In the genomic region with DNA sequence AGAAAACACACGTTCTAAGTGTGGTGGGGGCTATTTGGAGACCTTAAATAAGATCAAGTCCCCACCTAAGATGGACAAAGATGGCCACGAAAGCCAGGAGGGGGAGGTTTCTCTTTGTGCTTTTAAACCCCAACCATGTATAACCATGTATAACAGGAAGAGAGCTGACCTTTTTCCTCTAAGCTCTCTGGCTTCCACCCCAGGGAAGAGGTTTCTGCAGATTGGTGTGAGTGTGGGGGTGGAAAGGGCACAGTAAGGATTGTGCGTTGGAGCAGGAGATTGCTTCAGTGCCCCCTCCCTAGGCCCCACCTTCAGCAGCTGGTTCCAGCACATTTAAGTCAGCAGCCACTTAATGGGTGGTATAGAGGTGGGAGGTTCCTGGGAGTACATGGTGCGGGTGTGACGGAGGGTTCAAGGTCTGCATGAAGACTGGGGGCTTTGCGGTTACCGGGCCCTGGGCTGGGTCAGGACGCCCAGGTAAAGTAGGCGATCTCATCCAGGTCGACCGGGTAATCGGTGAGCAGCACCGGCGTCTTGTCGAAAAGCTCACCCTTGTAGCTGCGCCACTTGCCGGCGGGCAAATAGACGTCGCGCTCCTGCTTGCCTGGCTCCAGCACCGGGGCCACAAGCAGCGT, we compare ENCODE assay signal across 24 cellular contexts. TPM values are rescaled to one million over a fixed set of nuclear protein-coding genes. Genes with fewer than 3 reads are reported as not detected.
DNase-seq lines count a peak whose midpoint lies in the region; ATAC-seq, FAIRE-seq and TF ChIP-seq lines count a peak whose summit lies in the region.
"Had no signal": no experiment of that assay in that cellular context is flagged by ENCODE, and none has a peak within 500 bp of the region (broad histone marks: within the 10 kb centered on the region; RNA-seq: fewer than 3 reads in every experiment).

No MANE protein-coding gene starts in this region.

- no peak for TF ChIP-seq POLR2A in HepG2 (IDR thresholded peaks at IDR 0.05; ENCODE audit: insufficient read depth in 1 of 2, low read depth in 2 of 2, low read length in 2 of 2)
- TF ChIP-seq POLR2A in suprapubic skin (IDR thresholded peaks at IDR 0.05) = no peak
- no peak for TF ChIP-seq POLR2A in H54 (IDR thresholded peaks at IDR 0.05; ENCODE audit: low read depth, low read length)

- H3K36me3 Mint-ChIP-seq in endothelial cell (ENCODE audit: low read depth, unreplicated experiment) = peaks cover 71% of the 10 kb centered on the region
- peaks cover 31% of the 10 kb centered on the region for H3K36me3 Mint-ChIP-seq in neural progenitor cell

- H3K27ac ChIP-seq in liver (ENCODE audit: low read depth in 1 of 2, low read length in 2 of 2) (peak overlapping the region; percentile 22 to 30), HepG2 (ENCODE audit: extremely low read length, insufficient read depth, low read length) (no peak overlapping the region), neural progenitor cell (no peak overlapping the region), suprapubic skin (no peak overlapping the region)
- H3K27ac ChIP-seq: HL-60, tibial artery had no signal

- ATAC-seq in HepG2 = no peak
- ATAC-seq in GM21367 (IDR thresholded peaks at IDR 0.05; ENCODE audit: unreplicated experiment) = no peak
- ATAC-seq in GM19467 (IDR thresholded peaks at IDR 0.05; ENCODE audit: unreplicated experiment) = no peak
- ATAC-seq: left colon had no signal

- TF ChIP-seq EP300 in HepG2 (IDR thresholded peaks at IDR 0.05; ENCODE audit: low read depth in 2 of 2, low read length in 2 of 2) (no peak), HepG2 (CRISPR knock-in tag; IDR thresholded peaks at IDR 0.05; ENCODE audit: borderline replicate concordance) (no peak), suprapubic skin (IDR thresholded peaks at IDR 0.05) (no peak)

- H3K9ac ChIP-seq in liver (ENCODE audit: low read depth in 1 of 2, low read length in 2 of 2) (no peak overlapping the region), HepG2 (ENCODE audit: insufficient read depth, low read depth, low read length) (no peak overlapping the region), neural progenitor cell (no peak overlapping the region)
- H3K9ac ChIP-seq: SK-N-SH had no signal

- TF ChIP-seq RAD21 in liver (IDR thresholded peaks at IDR 0.05) (peak in 1 of 2 donors; percentile 22), HepG2 (CRISPR knock-in tag; IDR thresholded peaks at IDR 0.05) (no peak)

- 70% methylated on average over 23 of the region's 23 CpGs for WGBS in liver
- WGBS in HepG2 (ENCODE audit: low lambda C conversion rate) = 96% methylated on average over 17 of the region's 23 CpGs
- 63% methylated on average over 23 of the region's 23 CpGs for WGBS in suprapubic skin

- H4K20me1 ChIP-seq in HepG2 (ENCODE audit: insufficient read depth, low read length) (no peaks in the 10 kb centered on the region), neural progenitor cell (ENCODE audit: low read depth) (peaks cover 4% of the 10 kb centered on the region)

- FAIRE-seq in HepG2 (lab: Jason Lieb, UNC) (no peak), H54 (lab: Jason Lieb, UNC) (no peak)
- FAIRE-seq: GM12891 had no signal

- intact Hi-C loops in HepG2 (cut with micrococcal nuclease; ENCODE audit: unreplicated experiment) = no loop called here

- H3K4me3 ChIP-seq in liver (ENCODE audit: low read depth in 1 of 3, low read length in 3 of 3) (no peak overlapping the region), HepG2 (replicated peaks in 1 of 3; ENCODE audit: insufficient read depth in 1 of 3, low read depth in 2 of 3, low read length in 3 of 3) (no peak overlapping the region), neural progenitor cell (no peak overlapping the region), suprapubic skin (peak overlapping the region; percentile 43)
- H3K4me3 ChIP-seq: tibial artery had no signal

- CTCF ChIA-PET in HepG2 (lab: Yijun Ruan, JAX; ENCODE audit: low intra/inter-chr PET ratio, low total read pairs) = no interaction called here

- H3K27me3 ChIP-seq in liver (ENCODE audit: control insufficient read depth in 4 of 4, insufficient read depth in 4 of 4, low read length in 3 of 4) (no peaks in the 10 kb centered on the region), HepG2 (ENCODE audit: control insufficient read depth in 1 of 2, insufficient read depth in 2 of 2, low read length in 2 of 2) (no peaks in the 10 kb centered on the region), neural progenitor cell (peaks cover 29% of the 10 kb centered on the region), suprapubic skin (peaks cover 4% of the 10 kb centered on the region)

- H3K4me1 ChIP-seq in liver (ENCODE audit: control insufficient read depth in 4 of 4, insufficient read depth in 4 of 4, low read length in 3 of 4) = peaks cover 9 to 50% (median 38%) of the 10 kb centered on the region in 4 donors
- H3K4me1 ChIP-seq in HepG2 (ENCODE audit: insufficient read depth, low read length) = peaks cover 40% of the 10 kb centered on the region
- no peaks in the 10 kb centered on the region for H3K4me1 ChIP-seq in neural progenitor cell
- peaks cover 26% of the 10 kb centered on the region for H3K4me1 ChIP-seq in suprapubic skin
- H3K4me1 ChIP-seq: tibial artery had no signal

- H3K9me3 ChIP-seq in liver (ENCODE audit: control insufficient read depth in 4 of 4, low read length in 3 of 4) = no peaks in the 10 kb centered on the region
- peaks cover 6% of the 10 kb centered on the region; the same call in 1 of the 2 replicates for H3K9me3 ChIP-seq in HepG2 (ENCODE audit: low read length)
- H3K9me3 ChIP-seq in neural progenitor cell (ENCODE audit: low read depth) = no peaks in the 10 kb centered on the region
- H3K9me3 ChIP-seq in suprapubic skin = no peaks in the 10 kb centered on the region
- H3K9me3 ChIP-seq: SK-N-SH had no signal

- no TSS peak for BruUV-seq in HepG2 (replicated peaks; lab: Mats Ljungman, UMichigan)

- no peaks in the 10 kb centered on the region for H3F3A ChIP-seq in neural progenitor cell (ENCODE audit: low read depth)

- peaks cover 14% of the 10 kb centered on the region for H3K9me3 Mint-ChIP-seq in endothelial cell (ENCODE audit: unreplicated experiment)
- H3K9me3 Mint-ChIP-seq in neural progenitor cell = peaks cover 25% of the 10 kb centered on the region
- H3K9me3 Mint-ChIP-seq: activated T-cell treated with anti-CD3 and anti-CD28 coated beads, Interleukin-2, amount 50 U/mL, for 4 hours; CD8-positive, alpha-beta memory T cell had no signal

- in situ Hi-C loops in HepG2 (cut with HindIII; ENCODE audit: extremely low pct_ligation_motif_present, low pct_unique_long_range_greater_than_20kb) = no loop called here

- H3K79me2 ChIP-seq in HepG2 (ENCODE audit: insufficient read depth, low read length) = peaks cover 15% of the 10 kb centered on the region
- H3K79me2 ChIP-seq in neural progenitor cell (ENCODE audit: low read depth) = no peaks in the 10 kb centered on the region

- DNase-seq in HepG2 (ENCODE audit: low spot score) (no peak), endothelial cell (ENCODE audit: low spot score) (no peak), neural progenitor cell (ENCODE audit: low spot score) (no peak), suprapubic skin (ENCODE audit: low spot score in 2 of 2) (no peak), H54 (ENCODE audit: insufficient read length, low spot score) (no peak)
- DNase-seq: ACHN; activated CD4-positive, CD25-positive, alpha-beta regulatory T cell; DMS53; effector CD8-positive, alpha-beta T cell; left colon; NCI-H1436; NCI-H524; nucleus accumbens; SK-N-SH; T-helper 9 cell; tibial artery had no signal

- no peak for TF ChIP-seq CTCF in liver (IDR thresholded peaks at IDR 0.05; ENCODE audit: low read depth, low read length, missing input control)
- no peak for TF ChIP-seq CTCF in HepG2 (CRISPR knock-in tag; IDR thresholded peaks at IDR 0.05)
- no peak for TF ChIP-seq CTCF in endothelial cell (IDR thresholded peaks at IDR 0.05; ENCODE audit: unreplicated experiment)
- no peak for TF ChIP-seq CTCF in neural progenitor cell (IDR thresholded peaks at IDR 0.05)
- no peak for TF ChIP-seq CTCF in suprapubic skin (IDR thresholded peaks at IDR 0.05)

- H3K27me3 Mint-ChIP-seq in endothelial cell (ENCODE audit: unreplicated experiment) (peaks cover 17% of the 10 kb centered on the region), neural progenitor cell (ENCODE audit: insufficient read depth, low read depth) (peaks cover 6% of the 10 kb centered on the region)
- H3K27me3 Mint-ChIP-seq: CD8-positive, alpha-beta memory T cell; IgD-negative memory B cell had no signal

- H2AFZ ChIP-seq in HepG2 (ENCODE audit: low read length) = no peak overlapping the region
- H2AFZ ChIP-seq in neural progenitor cell (replicated peaks) = no peak overlapping the region

- H3K36me3 ChIP-seq in liver (ENCODE audit: control insufficient read depth in 4 of 4, insufficient read depth in 3 of 4, low read depth in 1 of 4, low read length in 3 of 4) (peaks cover 3 to 11% (median 7%) of the 10 kb centered on the region in 4 donors), HepG2 (replicated peaks in 1 of 2; ENCODE audit: control insufficient read depth in 1 of 2, insufficient read depth in 2 of 2, low read length in 2 of 2) (peaks cover 22 to 33% of the 10 kb centered on the region in 2 experiments), neural progenitor cell (no peaks in the 10 kb centered on the region), suprapubic skin (no peaks in the 10 kb centered on the region)

- peaks cover 29% of the 10 kb centered on the region for H3K4me1 Mint-ChIP-seq in endothelial cell (ENCODE audit: unreplicated experiment)
- peaks cover 5% of the 10 kb centered on the region for H3K4me1 Mint-ChIP-seq in neural progenitor cell

- peak overlapping the region; percentile 57 for H3K27ac Mint-ChIP-seq in endothelial cell (ENCODE audit: unreplicated experiment)
- H3K27ac Mint-ChIP-seq in neural progenitor cell = peak overlapping the region; percentile 79
- H3K27ac Mint-ChIP-seq: IgD-negative memory B cell had no signal

- H3K4me2 ChIP-seq in HepG2 (ENCODE audit: low read depth, low read length) (no peak overlapping the region), neural progenitor cell (no peak overlapping the region)
- H3K4me2 ChIP-seq: SK-N-SH had no signal

- peak overlapping the region; percentile 73 for H3K4me3 Mint-ChIP-seq in endothelial cell (ENCODE audit: unreplicated experiment)
- H3K4me3 Mint-ChIP-seq in neural progenitor cell = no peak overlapping the region

- POLR2A ChIA-PET in HepG2 (lab: Yijun Ruan, JAX) = no interaction called here

RNA-seq across cellular contexts. Expression of a gene that starts 6.2 kb away (rescaled TPM):
- total RNA-seq in liver (10 to 100 TPM; 19.0 to 26.6 TPM), HepG2 (2016; rRNA removed; fragmentation: Illumina TruSeq; extraction: Trizol) (14.3 and 22.4 TPM in 2 replicates), endothelial cell (ENCODE audit: unreplicated experiment) (77.0 TPM), neural progenitor cell (ENCODE audit: low replicate concordance) (0.03 and 0.04 TPM in 2 replicates), suprapubic skin (1 to 10 TPM; 5.7 to 8.8 (median 7.3) TPM)
- polyA plus RNA-seq in liver (10 to 100 TPM; 11.4 to 19.5 TPM), HepG2 (2011; rRNA removed) (11.1 and 11.9 TPM in 2 replicates)
- 1.7 and 2.0 TPM in 2 replicates for total RNA-seq in HepG2 (2016; cell fraction: cytosol; rRNA removed; fragmentation: Illumina TruSeq; extraction: Trizol; ENCODE audit: low read depth)
- total RNA-seq in HepG2 (2016; cell fraction: insoluble cytoplasmic fraction; rRNA removed; fragmentation: Illumina TruSeq; extraction: Trizol) = 12.6 and 22.5 TPM in 2 replicates
- total RNA-seq in HepG2 (2016; cell fraction: membrane; rRNA removed; fragmentation: Illumina TruSeq; extraction: Trizol) = 9.5 and 9.9 TPM in 2 replicates
- 28.9 and 34.2 TPM in 2 replicates for total RNA-seq in HepG2 (2016; cell fraction: nucleus; rRNA removed; fragmentation: Illumina TruSeq; extraction: Trizol)
- polyA plus RNA-seq in HepG2 (2011; cell fraction: cytosol; rRNA removed) = 12.3 and 12.9 TPM in 2 replicates
- 10.1 and 11.3 TPM in 2 replicates for polyA plus RNA-seq in HepG2 (2011; cell fraction: nucleus; rRNA removed)
- polyA plus RNA-seq in HepG2 (2012) = 29.5 and 34.5 TPM in 2 replicates
- 1.9 and 2.0 TPM in 2 replicates for polyA plus RNA-seq in HepG2 (2016; cell fraction: cytosol; fragmentation: Illumina TruSeq; extraction: Trizol; ENCODE audit: low read depth)
- 14.7 and 17.6 TPM in 2 replicates for polyA plus RNA-seq in HepG2 (2016; cell fraction: insoluble cytoplasmic fraction; fragmentation: Illumina TruSeq; extraction: Trizol; ENCODE audit: low read depth)
- 4.6 and 5.0 TPM in 2 replicates for polyA plus RNA-seq in HepG2 (2016; cell fraction: membrane; fragmentation: Illumina TruSeq; extraction: Trizol; ENCODE audit: low read depth)
- polyA plus RNA-seq in HepG2 (2016; cell fraction: nucleus; fragmentation: Illumina TruSeq; extraction: Trizol; ENCODE audit: insufficient read depth, low read depth) = 47.4 and 50.2 TPM in 2 replicates
- polyA minus RNA-seq in HepG2 (2011; rRNA and poly(A)+ RNA removed; ENCODE audit: low replicate concordance) = 4.7 and 30.4 TPM in 2 replicates
- 24.9 and 26.6 TPM in 2 replicates for polyA minus RNA-seq in HepG2 (2011; cell fraction: cytosol; rRNA and poly(A)+ RNA removed)
- polyA minus RNA-seq in HepG2 (2011; cell fraction: nucleus; rRNA and poly(A)+ RNA removed) = 5.0 and 6.7 TPM in 2 replicates

RNA-seq across cellular contexts. Expression of a gene that starts 41.1 kb away (rescaled TPM):
- total RNA-seq in liver (10 to 100 TPM in 1 of 2 donors, 1 to 10 TPM in 1; 9.2 to 10.6 TPM), HepG2 (2016; rRNA removed; fragmentation: Illumina TruSeq; extraction: Trizol) (19.9 and 28.0 TPM in 2 replicates), endothelial cell (ENCODE audit: unreplicated experiment) (16.8 TPM), neural progenitor cell (ENCODE audit: low replicate concordance) (23.4 and 33.1 TPM in 2 replicates), suprapubic skin (10 to 100 TPM; 13.2 to 19.7 (median 17.0) TPM)
- polyA plus RNA-seq in liver (10 to 100 TPM; 20.7 to 23.5 TPM), HepG2 (2011; rRNA removed) (19.9 and 24.6 TPM in 2 replicates)
- 10.3 and 10.9 TPM in 2 replicates for total RNA-seq in HepG2 (2016; cell fraction: cytosol; rRNA removed; fragmentation: Illumina TruSeq; extraction: Trizol; ENCODE audit: low read depth)
- total RNA-seq in HepG2 (2016; cell fraction: insoluble cytoplasmic fraction; rRNA removed; fragmentation: Illumina TruSeq; extraction: Trizol) = 19.3 and 30.3 TPM in 2 replicates
- 15.4 and 16.7 TPM in 2 replicates for total RNA-seq in HepG2 (2016; cell fraction: membrane; rRNA removed; fragmentation: Illumina TruSeq; extraction: Trizol)
- 7.0 and 9.3 TPM in 2 replicates for total RNA-seq in HepG2 (2016; cell fraction: nucleus; rRNA removed; fragmentation: Illumina TruSeq; extraction: Trizol)
- polyA plus RNA-seq in HepG2 (2011; cell fraction: cytosol; rRNA removed) = 24.3 and 27.3 TPM in 2 replicates
- 6.9 and 7.0 TPM in 2 replicates for polyA plus RNA-seq in HepG2 (2011; cell fraction: nucleus; rRNA removed)
- 11.3 and 13.8 TPM in 2 replicates for polyA plus RNA-seq in HepG2 (2012)
- 7.8 and 8.4 TPM in 2 replicates for polyA plus RNA-seq in HepG2 (2016; cell fraction: cytosol; fragmentation: Illumina TruSeq; extraction: Trizol; ENCODE audit: low read depth)
- 22.0 and 27.3 TPM in 2 replicates for polyA plus RNA-seq in HepG2 (2016; cell fraction: insoluble cytoplasmic fraction; fragmentation: Illumina TruSeq; extraction: Trizol; ENCODE audit: low read depth)
- 11.0 and 15.4 TPM in 2 replicates for polyA plus RNA-seq in HepG2 (2016; cell fraction: membrane; fragmentation: Illumina TruSeq; extraction: Trizol; ENCODE audit: low read depth)
- 13.5 and 15.5 TPM in 2 replicates for polyA plus RNA-seq in HepG2 (2016; cell fraction: nucleus; fragmentation: Illumina TruSeq; extraction: Trizol; ENCODE audit: insufficient read depth, low read depth)
- 12.3 and 17.3 TPM in 2 replicates for polyA minus RNA-seq in HepG2 (2011; rRNA and poly(A)+ RNA removed; ENCODE audit: low replicate concordance)
- 3.1 and 4.8 TPM in 2 replicates for polyA minus RNA-seq in HepG2 (2011; cell fraction: cytosol; rRNA and poly(A)+ RNA removed)
- polyA minus RNA-seq in HepG2 (2011; cell fraction: nucleus; rRNA and poly(A)+ RNA removed) = 3.5 and 5.1 TPM in 2 replicates

RNA-seq across cellular contexts. Expression of a gene that starts 41.4 kb away (rescaled TPM):
- total RNA-seq in liver = 1 to 10 TPM in 1 of 2 donors, under 1 TPM in 1; 0.17 to 4.1 TPM
- under 1 TPM; 0.13 to 0.24 TPM for polyA plus RNA-seq in liver
- 2.8 and 3.0 TPM in 2 replicates for total RNA-seq in HepG2 (2016; rRNA removed; fragmentation: Illumina TruSeq; extraction: Trizol)
- total RNA-seq in HepG2 (2016; cell fraction: cytosol; rRNA removed; fragmentation: Illumina TruSeq; extraction: Trizol; ENCODE audit: low read depth) = 0.61 and 0.79 TPM in 2 replicates
- total RNA-seq in HepG2 (2016; cell fraction: insoluble cytoplasmic fraction; rRNA removed; fragmentation: Illumina TruSeq; extraction: Trizol) = 2.9 and 3.1 TPM in 2 replicates
- 0.96 and 1.1 TPM in 2 replicates for total RNA-seq in HepG2 (2016; cell fraction: membrane; rRNA removed; fragmentation: Illumina TruSeq; extraction: Trizol)
- 4.0 and 4.2 TPM in 2 replicates for total RNA-seq in HepG2 (2016; cell fraction: nucleus; rRNA removed; fragmentation: Illumina TruSeq; extraction: Trizol)
- 1.1 TPM in 2 replicates for polyA plus RNA-seq in HepG2 (2011; rRNA removed)
- polyA plus RNA-seq in HepG2 (2011; cell fraction: cytosol; rRNA removed) = 0.53 and 0.70 TPM in 2 replicates
- 1.7 and 1.9 TPM in 2 replicates for polyA plus RNA-seq in HepG2 (2011; cell fraction: nucleus; rRNA removed)
- polyA plus RNA-seq in HepG2 (2012) = 0.40 and 0.67 TPM in 2 replicates
- 0.29 and 0.34 TPM in 2 replicates for polyA plus RNA-seq in HepG2 (2016; cell fraction: cytosol; fragmentation: Illumina TruSeq; extraction: Trizol; ENCODE audit: low read depth)
- polyA plus RNA-seq in HepG2 (2016; cell fraction: insoluble cytoplasmic fraction; fragmentation: Illumina TruSeq; extraction: Trizol; ENCODE audit: low read depth) = 1.7 and 2.2 TPM in 2 replicates
- polyA plus RNA-seq in HepG2 (2016; cell fraction: membrane; fragmentation: Illumina TruSeq; extraction: Trizol; ENCODE audit: low read depth) = 0.55 and 0.58 TPM in 2 replicates
- polyA plus RNA-seq in HepG2 (2016; cell fraction: nucleus; fragmentation: Illumina TruSeq; extraction: Trizol; ENCODE audit: insufficient read depth, low read depth) = 3.6 and 4.2 TPM in 2 replicates
- 2.8 and 24.8 TPM in 2 replicates for polyA minus RNA-seq in HepG2 (2011; rRNA and poly(A)+ RNA removed; ENCODE audit: low replicate concordance)
- 0.89 and 1.1 TPM in 2 replicates for polyA minus RNA-seq in HepG2 (2011; cell fraction: cytosol; rRNA and poly(A)+ RNA removed)
- 2.9 and 4.0 TPM in 2 replicates for polyA minus RNA-seq in HepG2 (2011; cell fraction: nucleus; rRNA and poly(A)+ RNA removed)
- 2.2 TPM for total RNA-seq in endothelial cell (ENCODE audit: unreplicated experiment)
- 9.4 and 10.7 TPM in 2 replicates for total RNA-seq in neural progenitor cell (ENCODE audit: low replicate concordance)
- total RNA-seq in suprapubic skin = 1 to 10 TPM in 2 of 4 donors, under 1 TPM in 2; 0.68 to 1.4 (median 1.0) TPM
- polyA plus RNA-seq: CD8-positive, alpha-beta memory T cell; IgD-negative memory B cell had no signal

Comparison
In these comparisons a context has a peak if more than half of its experiments do, and no peak if none do; other contexts are left out.
1. H3K27ac ChIP-seq: peak in liver (2 of 2); none in HepG2 (single experiment), neural progenitor cell (single experiment) and suprapubic skin (single experiment).